ENCODE assay signal across 13 cellular contexts in the genomic region with DNA sequence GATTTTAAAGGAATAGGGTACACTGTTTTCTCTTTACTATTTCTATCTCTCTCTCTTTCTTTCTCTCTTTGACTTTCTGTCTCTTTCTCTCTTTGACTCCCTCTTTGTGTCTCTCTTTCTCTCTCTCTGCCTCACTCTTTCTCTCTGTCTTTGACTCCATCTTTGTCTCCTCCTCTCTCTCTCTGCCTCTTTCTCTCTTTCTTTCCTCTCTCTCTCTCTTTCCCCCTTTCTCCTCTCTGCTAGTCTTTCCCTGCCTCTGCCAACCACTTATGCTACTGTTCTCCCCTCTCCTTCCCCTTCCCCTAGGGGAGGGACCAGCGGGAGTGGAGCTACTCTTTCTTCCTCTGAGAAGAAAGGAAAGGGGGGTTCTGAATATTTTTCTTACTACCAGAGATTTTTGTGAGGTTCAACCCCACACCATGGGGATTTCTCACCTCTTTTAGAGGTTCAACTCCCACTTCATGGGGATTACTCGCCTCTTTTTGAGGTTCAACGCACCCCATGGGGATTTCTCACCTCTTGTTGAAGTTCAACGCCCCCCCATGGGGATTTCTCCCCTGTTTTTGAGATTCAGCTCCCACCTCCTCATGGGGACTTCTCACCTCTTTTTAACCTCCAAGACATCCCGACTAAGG.
A peak's percentile ranks its signal among the peaks of the same experiment; 100 is the strongest.
DNase-seq lines count a peak whose midpoint lies in the region; TF ChIP-seq lines count a peak whose summit lies in the region.
"Had no signal": no experiment of that assay in that cellular context is flagged by ENCODE, and none has a peak within 500 bp of the region (broad histone marks: within the 10 kb centered on the region; RNA-seq: fewer than 3 reads in every experiment).

No MANE protein-coding gene starts in this region.

- peak overlapping the region; percentile 61; the same call in 1 of the 2 replicates for H3K9ac ChIP-seq in ES-I3 (ENCODE audit: low read depth, low read length)
- H3K9ac ChIP-seq: BLaER1 treated with 17β-estradiol and CSF1 and Interleukin-3, amounts not matched to agents 10 nM and 100 nM; GM23248 had no signal

- H3K36me3 ChIP-seq in ES-I3 (ENCODE audit: insufficient read depth, low read length) (no peaks in the 10 kb centered on the region), H7 (replicated peaks; ENCODE audit: control insufficient read depth, insufficient read depth, low read length) (no peaks in the 10 kb centered on the region)

- intact Hi-C loops in dendritic cell treated with granulocyte-macrophage colony-stimulating factor and Interleukin-4, amounts not matched to agents 40 ng/mL and 50 ng/mL, for 4 days (cut with micrococcal nuclease) = no loop called here

- peaks cover 55% of the 10 kb centered on the region for H3K36me3 Mint-ChIP-seq in dendritic cell treated with granulocyte-macrophage colony-stimulating factor and Interleukin-4, amounts not matched to agents 40 ng/mL and 50 ng/mL, for 4 days (ENCODE audit: low read depth)
- peaks cover 3% of the 10 kb centered on the region for H3K36me3 Mint-ChIP-seq in nephron (ENCODE audit: low read depth)

- no peak for TF ChIP-seq CTCF in nephron (IDR thresholded peaks at IDR 0.05; ENCODE audit: unreplicated experiment in 3 of 3)

- no peaks in the 10 kb centered on the region for H3K27me3 ChIP-seq in H7 (ENCODE audit: control insufficient read depth, insufficient read depth, low read length)
- H3K27me3 ChIP-seq: BLaER1 treated with 17β-estradiol and CSF1 and Interleukin-3, amounts not matched to agents 10 nM and 100 nM; heart left ventricle had no signal

- H3K9me3 ChIP-seq in ES-I3 (ENCODE audit: control insufficient read depth, insufficient read depth, low read length) = no peaks in the 10 kb centered on the region
- H3K9me3 ChIP-seq: heart left ventricle had no signal

- H3K4me3 Mint-ChIP-seq in dendritic cell treated with granulocyte-macrophage colony-stimulating factor and Interleukin-4, amounts not matched to agents 40 ng/mL and 50 ng/mL, for 4 days = peak overlapping the region; percentile 51
- peak overlapping the region; percentile 63 to 70 (median 66) for H3K4me3 Mint-ChIP-seq in nephron

- H3K27me3 Mint-ChIP-seq in dendritic cell treated with granulocyte-macrophage colony-stimulating factor and Interleukin-4, amounts not matched to agents 40 ng/mL and 50 ng/mL, for 4 days = no peaks in the 10 kb centered on the region
- peaks cover 9% of the 10 kb centered on the region for H3K27me3 Mint-ChIP-seq in nephron (ENCODE audit: low read depth)
- H3K27me3 Mint-ChIP-seq: stimulated activated naive B cell treated with anti-CD40 and anti-IgM and Interleukin-4, amounts not matched to agents 10 μg/mL and 1 μg/mL and 100 μg/mL, for 72 hours had no signal

- peaks cover 20% of the 10 kb centered on the region for H3K4me1 ChIP-seq in ES-I3 (ENCODE audit: insufficient read depth, low read length)
- H3K4me1 ChIP-seq: BLaER1 treated with 17β-estradiol and CSF1 and Interleukin-3, amounts not matched to agents 10 nM and 100 nM; heart left ventricle had no signal

- H3K4me1 Mint-ChIP-seq in dendritic cell treated with granulocyte-macrophage colony-stimulating factor and Interleukin-4, amounts not matched to agents 40 ng/mL and 50 ng/mL, for 4 days (ENCODE audit: low read depth) = peaks cover 11% of the 10 kb centered on the region
- peaks cover 10% of the 10 kb centered on the region for H3K4me1 Mint-ChIP-seq in nephron

- peak overlapping the region; percentile 57 for H3K27ac Mint-ChIP-seq in dendritic cell treated with granulocyte-macrophage colony-stimulating factor and Interleukin-4, amounts not matched to agents 40 ng/mL and 50 ng/mL, for 4 days
- H3K27ac Mint-ChIP-seq in nephron = peak overlapping the region; percentile 25 to 78 (median 67)
- H3K27ac Mint-ChIP-seq: stimulated activated naive B cell treated with anti-CD40 and anti-IgM and Interleukin-4, amounts not matched to agents 10 μg/mL and 1 μg/mL and 100 μg/mL, for 72 hours had no signal

- H3K4me3 ChIP-seq in H7 (ENCODE audit: insufficient read depth, low read depth, low read length) = peak overlapping the region; percentile 19; the same call in 1 of the 2 replicates
- H3K4me3 ChIP-seq: BLaER1 treated with 17β-estradiol and CSF1 and Interleukin-3, amounts not matched to agents 10 nM and 100 nM; GM23248; SK-N-MC had no signal

- H3K9me3 Mint-ChIP-seq in dendritic cell treated with granulocyte-macrophage colony-stimulating factor and Interleukin-4, amounts not matched to agents 40 ng/mL and 50 ng/mL, for 4 days = no peaks in the 10 kb centered on the region
- H3K9me3 Mint-ChIP-seq in nephron = no peaks in the 10 kb centered on the region

- DNase-seq in H7 (no peak), DMS153 (lab: John Stamatoyannopoulos, UW) (no peak), cerebellum (ENCODE audit: low spot score) (no peak), GM19238 (ENCODE audit: insufficient read length, low spot score) (no peak)
- DNase-seq: GM23248; stimulated activated CD4-positive, alpha-beta T cell treated with anti-CD3 and anti-CD28 coated beads, Interleukin-2, amount 100 ng/mL, for 48 hours; stimulated activated naive B cell treated with anti-CD40 and anti-IgM and Interleukin-4, amounts not matched to agents 10 μg/mL and 1 μg/mL and 100 μg/mL, for 72 hours had no signal
